ENCODE assay signal across 18 cellular contexts in genomic region chr21:45545691-45546531, GRCh38. TPM values are rescaled to one million over a fixed set of nuclear protein-coding genes. Genes with fewer than 3 reads are reported as not detected.
DNase-seq lines count a peak whose midpoint lies in the region; ATAC-seq and TF ChIP-seq lines count a peak whose summit lies in the region.
"Had no signal": no experiment of that assay in that cellular context is flagged by ENCODE, and none has a peak within 500 bp of the region (broad histone marks: within the 10 kb centered on the region; RNA-seq: fewer than 3 reads in every experiment).

No MANE protein-coding gene starts in this region.

- TF ChIP-seq CTCF in left ventricle myocardium inferior (IDR thresholded peaks at IDR 0.05; ENCODE audit: borderline replicate concordance), result no peak
- no peak for TF ChIP-seq CTCF in mesothelial cell of epicardium (IDR thresholded peaks at IDR 0.05; ENCODE audit: unreplicated experiment)
- TF ChIP-seq CTCF in upper lobe of right lung (IDR thresholded peaks at IDR 0.05), result no peak

- no peak overlapping the region for H3K4me3 ChIP-seq in left ventricle myocardium inferior
- no peak overlapping the region for H3K4me3 ChIP-seq in upper lobe of right lung
- H3K4me3 ChIP-seq: tibial artery had no signal

- peak; percentile 7 for DNase-seq in left ventricle myocardium inferior
- DNase-seq in Right ventricle myocardium superior, result no peak
- peak in 1 of 2 experiments; percentile 13 for DNase-seq in mesothelial cell of epicardium (ENCODE audit: low spot score in 2 of 2, unreplicated experiment in 2 of 2)
- DNase-seq in upper lobe of right lung, result peak; percentile 57
- no peak for DNase-seq in A172 (ENCODE audit: low spot score)
- DNase-seq in NCI-H510A treated with DMSO at 0.1 percent for 48 hours (lab: John Stamatoyannopoulos, UW), result no peak
- DNase-seq: activated naive CD4-positive, alpha-beta T cell treated with anti-CD3 and anti-CD28 coated beads for 36 hours; AML-193; cerebellar nuclear complex; COR-L47; NCI-H1417; NCI-H526 treated with DMSO at 0.1 percent for 48 hours; nucleus accumbens; OCI-M1; SIG-M5 had no signal

- H3K9me3 Mint-ChIP-seq in activated T-helper 17 cell treated with anti-CD3 and anti-CD28 coated beads, Interleukin-2, amount 50 U/mL, for 72 hours, result no peaks in the 10 kb centered on the region
- H3K9me3 Mint-ChIP-seq in mesothelial cell of epicardium, result no peaks in the 10 kb centered on the region
- H3K9me3 Mint-ChIP-seq: activated naive CD4-positive, alpha-beta T cell treated with anti-CD3 and anti-CD28 coated beads for 36 hours had no signal

- H3K4me1 ChIP-seq in left ventricle myocardium inferior (peaks cover 16% of the 10 kb centered on the region), upper lobe of right lung (peaks cover 8% of the 10 kb centered on the region)

- H3K4me1 Mint-ChIP-seq in activated T-helper 17 cell treated with anti-CD3 and anti-CD28 coated beads, Interleukin-2, amount 50 U/mL, for 72 hours, result peaks cover 15% of the 10 kb centered on the region
- H3K4me1 Mint-ChIP-seq in mesothelial cell of epicardium, result peaks cover 41% of the 10 kb centered on the region

- no peaks in the 10 kb centered on the region for H3K27me3 Mint-ChIP-seq in activated T-helper 17 cell treated with anti-CD3 and anti-CD28 coated beads, Interleukin-2, amount 50 U/mL, for 72 hours
- no peaks in the 10 kb centered on the region for H3K27me3 Mint-ChIP-seq in mesothelial cell of epicardium (ENCODE audit: low read depth)

- H3K36me3 ChIP-seq in left ventricle myocardium inferior, result no peaks in the 10 kb centered on the region
- no peaks in the 10 kb centered on the region for H3K36me3 ChIP-seq in upper lobe of right lung
- H3K36me3 ChIP-seq: tibial artery had no signal

- peaks cover 2% of the 10 kb centered on the region for H3K36me3 Mint-ChIP-seq in activated T-helper 17 cell treated with anti-CD3 and anti-CD28 coated beads, Interleukin-2, amount 50 U/mL, for 72 hours (ENCODE audit: low read depth)
- no peaks in the 10 kb centered on the region for H3K36me3 Mint-ChIP-seq in mesothelial cell of epicardium

- peak overlapping the region; percentile 45 for H3K27ac Mint-ChIP-seq in activated T-helper 17 cell treated with anti-CD3 and anti-CD28 coated beads, Interleukin-2, amount 50 U/mL, for 72 hours
- H3K27ac Mint-ChIP-seq in mesothelial cell of epicardium, result peak overlapping the region; percentile 3
- H3K27ac Mint-ChIP-seq: activated naive CD4-positive, alpha-beta T cell treated with anti-CD3 and anti-CD28 coated beads for 36 hours had no signal

- intact Hi-C loops in left ventricle myocardium inferior (cut with micrococcal nuclease) (no loop called here), Right ventricle myocardium superior (cut with DNase I) (no loop called here), upper lobe of right lung (cut with DNase I) (no loop called here)

- H3K27ac ChIP-seq in left ventricle myocardium inferior (replicated peaks), result no peak overlapping the region
- no peak overlapping the region for H3K27ac ChIP-seq in upper lobe of right lung
- H3K27ac ChIP-seq: tibial artery had no signal

- no peaks in the 10 kb centered on the region for H3K9me3 ChIP-seq in left ventricle myocardium inferior (replicated peaks)
- H3K9me3 ChIP-seq in upper lobe of right lung, result no peaks in the 10 kb centered on the region
- H3K9me3 ChIP-seq: tibial artery had no signal

- H3K27me3 ChIP-seq in left ventricle myocardium inferior (ENCODE audit: low read depth) (peaks cover 8% of the 10 kb centered on the region), upper lobe of right lung (no peaks in the 10 kb centered on the region)

- no peak overlapping the region for H3K4me3 Mint-ChIP-seq in activated T-helper 17 cell treated with anti-CD3 and anti-CD28 coated beads, Interleukin-2, amount 50 U/mL, for 72 hours
- no peak overlapping the region for H3K4me3 Mint-ChIP-seq in mesothelial cell of epicardium
- H3K4me3 Mint-ChIP-seq: activated naive CD4-positive, alpha-beta T cell treated with anti-CD3 and anti-CD28 coated beads for 36 hours had no signal

- ATAC-seq in Right ventricle myocardium superior (ENCODE audit: poor library complexity) (no peak), upper lobe of right lung (no peak), HG03045 (IDR thresholded peaks at IDR 0.05; ENCODE audit: unreplicated experiment) (no peak)
- ATAC-seq in activated T-helper 17 cell treated with anti-CD3 and anti-CD28 coated beads, Interleukin-2, amount 50 U/mL, for 72 hours (replicated peaks), result no peak

RNA-seq across cellular contexts. Expression of gene SLC19A1, which starts 3.7 kb away (rescaled TPM):
- total RNA-seq in left ventricle myocardium inferior (4.9 TPM), Right ventricle myocardium superior (6.9 TPM), mesothelial cell of epicardium (32.6 to 36.8 TPM (median 33.0 TPM) in 3 replicates), upper lobe of right lung (39.3 TPM)
- 10 to 100 TPM; 41.4 to 82.2 TPM for total RNA-seq in activated T-helper 17 cell treated with anti-CD3 and anti-CD28 coated beads, Interleukin-2, amount 50 U/mL, for 72 hours
- total RNA-seq in A172 (2014; rRNA removed; shearing (Covaris generic)), result 21.2 and 22.3 TPM in 2 replicates

Comparison
In these comparisons a context has a peak if more than half of its experiments do, and no peak if none do; other contexts are left out.
1. DNase-seq: peak in left ventricle myocardium inferior (single experiment) and upper lobe of right lung (single experiment); none in Right ventricle myocardium superior (single experiment), A172 (single experiment) and NCI-H510A treated with DMSO at 0.1 percent for 48 hours (single experiment).